ENCODE assay signal across 15 cellular contexts in the genomic region with DNA sequence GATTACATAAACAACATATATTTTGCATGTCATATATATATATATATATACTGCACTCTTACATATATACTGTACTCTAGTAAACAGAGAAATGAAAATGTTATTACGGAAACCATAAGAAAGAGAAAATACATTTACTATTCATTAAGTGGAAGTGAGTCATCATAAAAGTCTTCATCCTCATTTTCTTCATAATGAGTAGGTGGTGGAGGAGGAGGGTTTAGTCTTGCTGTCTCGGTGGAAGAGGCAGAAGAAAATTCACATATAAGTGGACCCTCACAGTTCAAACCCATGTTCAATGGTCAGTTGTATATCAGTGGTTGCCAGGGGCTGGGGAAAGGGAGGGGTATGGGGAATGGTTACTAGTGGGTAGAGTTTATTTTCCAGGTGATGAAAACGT. TPM values are rescaled to one million over a fixed set of nuclear protein-coding genes. Genes with fewer than 3 reads are reported as not detected.
"Had no signal": no experiment of that assay in that cellular context is flagged by ENCODE, and none has a peak within 500 bp of the region (broad histone marks: within the 10 kb centered on the region; RNA-seq: fewer than 3 reads in every experiment).

No MANE protein-coding gene starts in this region.

- FAIRE-seq: endometrium, frontal cortex had no signal

- H3K27me3 Mint-ChIP-seq: naive thymus-derived CD8-positive, alpha-beta T cell had no signal

- H3K9me3 ChIP-seq: heart left ventricle, mucosa of descending colon, neutrophil, thyroid gland, uterus had no signal

- H3K36me3 ChIP-seq: heart left ventricle, neutrophil, thyroid gland, uterus had no signal

- H3K27me3 ChIP-seq: dorsolateral prefrontal cortex, heart left ventricle, neutrophil, thyroid gland, uterus had no signal

- DNase-seq: activated CD8-positive, alpha-beta memory T cell treated with anti-CD3 and anti-CD28 coated beads, Interleukin-2, amount 10 ng/mL, durations not matched to agents 7 days and 5 days; dorsolateral prefrontal cortex; heart left ventricle; mucosa of descending colon; naive thymus-derived CD8-positive, alpha-beta T cell; retina; T-helper 1 cell; thyroid gland; uterus had no signal

- H3K27ac ChIP-seq: dorsolateral prefrontal cortex, heart left ventricle, neutrophil, thyroid gland, uterus, VCaP had no signal

- H3K27ac Mint-ChIP-seq: activated CD8-positive, alpha-beta memory T cell treated with anti-CD3 and anti-CD28 coated beads, Interleukin-2, amount 10 ng/mL, durations not matched to agents 7 days and 5 days; activated naive CD4-positive, alpha-beta T cell treated with anti-CD3 and anti-CD28 coated beads, Interleukin-2, amount 50 U/mL, for 72 hours had no signal

- H3K4me3 ChIP-seq: dorsolateral prefrontal cortex, heart left ventricle, mucosa of descending colon, thyroid gland, uterus had no signal

- H3K36me3 Mint-ChIP-seq: naive thymus-derived CD8-positive, alpha-beta T cell had no signal

- ATAC-seq: activated CD8-positive, alpha-beta memory T cell treated with anti-CD3 and anti-CD28 coated beads, Interleukin-2, amount 10 ng/mL, durations not matched to agents 7 days and 5 days; heart left ventricle; left lobe of liver; mucosa of descending colon; naive thymus-derived CD8-positive, alpha-beta T cell had no signal

- H3K4me3 Mint-ChIP-seq: activated CD8-positive, alpha-beta memory T cell treated with anti-CD3 and anti-CD28 coated beads, Interleukin-2, amount 10 ng/mL, durations not matched to agents 7 days and 5 days; naive thymus-derived CD8-positive, alpha-beta T cell had no signal

- H3K4me1 ChIP-seq: uterus had no signal

RNA-seq across cellular contexts. Expression of a gene that starts 52.2 kb away (rescaled TPM):
- total RNA-seq: activated naive CD4-positive, alpha-beta T cell treated with anti-CD3 and anti-CD28 coated beads, Interleukin-2, amount 50 U/mL, for 72 hours; frontal cortex; naive thymus-derived CD8-positive, alpha-beta T cell had no signal
- polyA plus RNA-seq: naive thymus-derived CD8-positive, alpha-beta T cell had no signal
